In genomic region chr9:85941966-85942912, GRCh38 we compare ENCODE assay signal across 8 cellular contexts. TPM values are rescaled to one million over a fixed set of nuclear protein-coding genes. Genes with fewer than 3 reads are reported as not detected.
A peak's percentile ranks its signal among the peaks of the same experiment; 100 is the strongest.
DNase-seq lines count a peak whose midpoint lies in the region; ATAC-seq and TF ChIP-seq lines count a peak whose summit lies in the region.

No MANE protein-coding gene starts in this region.

- H3K27ac ChIP-seq in CD4-positive, CD25-positive, alpha-beta regulatory T cell (ENCODE audit: insufficient read depth, low read length, poor library complexity, severe bottlenecking), result peak overlapping the region; percentile 94
- peak overlapping the region; percentile 79; the same call in 1 of the 2 replicates for H3K27ac ChIP-seq in MM.1S (ENCODE audit: low read length)
- no peak overlapping the region for H3K27ac ChIP-seq in ectodermal cell (ENCODE audit: insufficient read depth, low read depth, low read length, poor library complexity, severe bottlenecking)

- H3K9me3 ChIP-seq in CD4-positive, CD25-positive, alpha-beta regulatory T cell (ENCODE audit: control insufficient read depth in 2 of 2, low read length in 2 of 2), result no peaks in the 10 kb centered on the region
- H3K9me3 ChIP-seq in MM.1S (replicated peaks; ENCODE audit: insufficient read depth, low read length) (no peaks in the 10 kb centered on the region), ectodermal cell (ENCODE audit: control insufficient read depth, low read length) (no peaks in the 10 kb centered on the region)

- 55 to 56% methylated on average over 8 of the region's 8 CpGs for WGBS in ectodermal cell, 2 experiments

- peaks cover 19% of the 10 kb centered on the region for H3K36me3 Mint-ChIP-seq in CD4-positive, CD25-positive, alpha-beta regulatory T cell
- H3K36me3 Mint-ChIP-seq in neural crest cell (ENCODE audit: low read depth), result peaks cover 5% of the 10 kb centered on the region

- peak overlapping the region; percentile 63 for H3K4me2 ChIP-seq in MM.1S (ENCODE audit: low read depth, low read length)

- no peaks in the 10 kb centered on the region for H3K27me3 ChIP-seq in CD4-positive, CD25-positive, alpha-beta regulatory T cell (ENCODE audit: control insufficient read depth, insufficient read depth, low read length)
- no peaks in the 10 kb centered on the region for H3K27me3 ChIP-seq in MM.1S (replicated peaks; ENCODE audit: insufficient read depth, low read length)
- H3K27me3 ChIP-seq in ectodermal cell (ENCODE audit: control insufficient read depth, insufficient read depth, low read length, poor library complexity, severe bottlenecking), result no peaks in the 10 kb centered on the region

- peaks cover 10 to 25% (median 14%) of the 10 kb centered on the region in 4 donors for H3K4me1 Mint-ChIP-seq in CD4-positive, CD25-positive, alpha-beta regulatory T cell
- H3K4me1 Mint-ChIP-seq in neural crest cell, result peaks cover 17% of the 10 kb centered on the region

- no peaks in the 10 kb centered on the region; the same call in 1 of the 2 replicates for H3F3A ChIP-seq in MM.1S (ENCODE audit: insufficient read depth, low read length)

- DNase-seq in CD4-positive, CD25-positive, alpha-beta regulatory T cell, result peak in 2 of 3 donors; percentile 20 to 24
- DNase-seq in MM.1S, result peak; percentile 9
- DNase-seq in neural crest cell (ENCODE audit: low read depth, low spot score), result no peak
- DNase-seq in NCI-H345 (lab: John Stamatoyannopoulos, UW), result no peak
- DNase-seq in SK-N-DZ (ENCODE audit: low spot score), result no peak

- H3K36me3 ChIP-seq in CD4-positive, CD25-positive, alpha-beta regulatory T cell (ENCODE audit: control insufficient read depth, insufficient read depth, low read length), result peaks cover 23% of the 10 kb centered on the region
- H3K36me3 ChIP-seq in MM.1S (replicated peaks; ENCODE audit: insufficient read depth, low read length) (no peaks in the 10 kb centered on the region; the same call in none of the 2 replicates), ectodermal cell (ENCODE audit: control insufficient read depth, insufficient read depth, low read length) (peaks cover 12% of the 10 kb centered on the region)

- H3K27me3 Mint-ChIP-seq in CD4-positive, CD25-positive, alpha-beta regulatory T cell, result no peaks in the 10 kb centered on the region
- no peaks in the 10 kb centered on the region for H3K27me3 Mint-ChIP-seq in neural crest cell (ENCODE audit: low read depth)

- TF ChIP-seq CTCF in MM.1S (IDR thresholded peaks at IDR 0.05; ENCODE audit: low read length) (no peak), neural crest cell (conservative IDR thresholded peaks at IDR 0.05) (no peak)

- H3K9me3 Mint-ChIP-seq in CD4-positive, CD25-positive, alpha-beta regulatory T cell, result no peaks in the 10 kb centered on the region
- H3K9me3 Mint-ChIP-seq in neural crest cell, result peaks cover 3% of the 10 kb centered on the region

- H3K4me1 ChIP-seq in CD4-positive, CD25-positive, alpha-beta regulatory T cell (ENCODE audit: control insufficient read depth, insufficient read depth, low read length, poor library complexity, severe bottlenecking), result peaks cover 31% of the 10 kb centered on the region
- peaks cover 17% of the 10 kb centered on the region for H3K4me1 ChIP-seq in MM.1S (ENCODE audit: low read length)
- H3K4me1 ChIP-seq in ectodermal cell (ENCODE audit: control insufficient read depth, insufficient read depth, low read length), result peaks cover 3% of the 10 kb centered on the region

- H3K4me3 ChIP-seq in CD4-positive, CD25-positive, alpha-beta regulatory T cell (ENCODE audit: low read depth, low read length), result peak overlapping the region; percentile 90
- H3K4me3 ChIP-seq in MM.1S (ENCODE audit: low read length) (peak overlapping the region; percentile 84), ectodermal cell (ENCODE audit: insufficient read depth, low read depth, low read length) (peak overlapping the region; percentile 96)

- H4K20me1 ChIP-seq in MM.1S (ENCODE audit: insufficient read depth, low read length), result no peaks in the 10 kb centered on the region

- H3K79me2 ChIP-seq in MM.1S (ENCODE audit: low read length), result peaks cover 61% of the 10 kb centered on the region

- H3K4me3 Mint-ChIP-seq in CD4-positive, CD25-positive, alpha-beta regulatory T cell, result peak overlapping the region in 2 of 4 donors; percentile 87 to 90
- H3K4me3 Mint-ChIP-seq in neural crest cell, result peak overlapping the region; percentile 94

- peak overlapping the region; percentile 87 for H2AFZ ChIP-seq in MM.1S (ENCODE audit: low read length)

- no peak for ATAC-seq in CD4-positive, CD25-positive, alpha-beta regulatory T cell (ENCODE audit: low read depth in 2 of 2)
- ATAC-seq in GM19324 (IDR thresholded peaks at IDR 0.05; ENCODE audit: low FRiP score, unreplicated experiment) (no peak), GM21447 (IDR thresholded peaks at IDR 0.05; ENCODE audit: unreplicated experiment) (no peak)

- H3K27ac Mint-ChIP-seq in CD4-positive, CD25-positive, alpha-beta regulatory T cell, result peak overlapping the region in 2 of 3 donors; percentile 88
- H3K27ac Mint-ChIP-seq in neural crest cell (ENCODE audit: unreplicated experiment), result peak overlapping the region; percentile 32

- H3K9ac ChIP-seq in MM.1S (ENCODE audit: low read length), result peak overlapping the region; percentile 87

- H3K9me2 ChIP-seq in MM.1S (replicated peaks; ENCODE audit: insufficient read depth, low read length), result no peaks in the 10 kb centered on the region

RNA-seq across cellular contexts. Expression of gene NAA35, which starts 1.3 kb away (rescaled TPM):
- 21.6 TPM for total RNA-seq in CD4-positive, CD25-positive, alpha-beta regulatory T cell
- polyA plus RNA-seq in CD4-positive, CD25-positive, alpha-beta regulatory T cell, result 10 to 100 TPM; 12.3 to 18.3 (median 14.4) TPM
- 31.0 TPM for polyA plus RNA-seq in ectodermal cell (2013, experiment 1 of 4)
- polyA plus RNA-seq in ectodermal cell (2013, experiment 2 of 4), result 35.9 TPM
- 27.2 TPM for polyA plus RNA-seq in ectodermal cell (2013, experiment 3 of 4)
- polyA plus RNA-seq in ectodermal cell (2013, experiment 4 of 4), result 26.3 TPM
- 35.3 and 35.8 TPM in 2 replicates for total RNA-seq in neural crest cell
- polyA plus RNA-seq in SK-N-DZ (2014; cell fraction: cytosol; rRNA removed), result 14.0 and 19.3 TPM in 2 replicates
- 23.7 and 26.1 TPM in 2 replicates for polyA plus RNA-seq in SK-N-DZ (2014; cell fraction: nucleus; rRNA removed)

Comparison
In these comparisons a context has a peak if more than half of its experiments do, and no peak if none do; other contexts are left out.
1. DNase-seq: peak in CD4-positive, CD25-positive, alpha-beta regulatory T cell (2 of 3) and MM.1S (single experiment); none in neural crest cell (single experiment), NCI-H345 (single experiment) and SK-N-DZ (single experiment).
2. Peak in every context shown above with its lines, with median percentiles within 50 percentile points of each other: H3K4me3 ChIP-seq.